In genomic region chr5:179658179-179658856, GRCh38 we compare ENCODE assay signal across 8 cellular contexts.
DNase-seq lines count a peak whose midpoint lies in the region; ATAC-seq and TF ChIP-seq lines count a peak whose summit lies in the region.
"Not testable (repeated sequence)": the region's sequence is repeated elsewhere in the genome, so short reads cannot be mapped to it uniquely, and the experiment has no call there.

No MANE protein-coding gene starts in this region.

- not testable (repeated sequence) for H3K27me3 ChIP-seq in OCI-LY3 (ENCODE audit: low read depth, low read length); mucosa of rectum (ENCODE audit: control insufficient read depth in 2 of 2, insufficient read depth in 2 of 2, low read length in 2 of 2)

- ATAC-seq in GM21447 (IDR thresholded peaks at IDR 0.05; ENCODE audit: unreplicated experiment) (peak; percentile 23), HG03378 (IDR thresholded peaks at IDR 0.05; ENCODE audit: unreplicated experiment) (peak; percentile 58)

- H3K4me2 ChIP-seq in OCI-LY3 (ENCODE audit: low read length) = peak overlapping the region; percentile 76

- H3K4me3 Mint-ChIP-seq in activated naive CD4-positive, alpha-beta T cell treated with anti-CD3 and anti-CD28 coated beads, Interleukin-2, amount 10 ng/mL, durations not matched to agents 7 days and 5 days = peak overlapping the region; percentile 71

- peak overlapping the region; percentile 76 for H3K4me3 ChIP-seq in OCI-LY3 (ENCODE audit: low read length)
- peak overlapping the region; percentile 57 for H3K4me3 ChIP-seq in fibroblast of mammary gland (ENCODE audit: control insufficient read depth, low read depth, low read length)
- peak overlapping the region; percentile 44 to 83 for H3K4me3 ChIP-seq in mucosa of rectum (ENCODE audit: low read length in 2 of 2)

- not testable (repeated sequence) for H3K36me3 Mint-ChIP-seq in activated naive CD4-positive, alpha-beta T cell treated with anti-CD3 and anti-CD28 coated beads, Interleukin-2, amount 10 ng/mL, durations not matched to agents 7 days and 5 days

- peak overlapping the region; percentile 74; the same call in 1 of the 2 replicates for H2AFZ ChIP-seq in OCI-LY3 (ENCODE audit: low read depth, low read length)

- DNase-seq in DMS79 (lab: John Stamatoyannopoulos, UW) (peak; percentile 29), fibroblast of mammary gland (ENCODE audit: low read depth) (peak; percentile 34), superior temporal gyrus (ENCODE audit: extremely low spot score) (peak; percentile 36)
- DNase-seq in activated naive CD4-positive, alpha-beta T cell treated with anti-CD3 and anti-CD28 coated beads, Interleukin-2, amount 10 ng/mL, durations not matched to agents 7 days and 5 days = peak; percentile 21

- not testable (repeated sequence) for TF ChIP-seq CTCF in OCI-LY3 (IDR thresholded peaks at IDR 0.05; ENCODE audit: low read depth, low read length); fibroblast of mammary gland (conservative IDR thresholded peaks at IDR 0.05; ENCODE audit: control insufficient read depth, insufficient read depth, low read depth, low read length)

- CTCF ChIA-PET in activated naive CD4-positive, alpha-beta T cell treated with anti-CD3 and anti-CD28 coated beads, Interleukin-2, amount 10 ng/mL, durations not matched to agents 7 days and 5 days (lab: Charles Lee) = interaction anchor here (0.6 kb wide), 1 partner anchor 1021 kb away, joined by 4 read pairs; no protein-coding TSS in a partner anchor

- not testable (repeated sequence) for H4K20me1 ChIP-seq in OCI-LY3 (ENCODE audit: insufficient read depth, low read length)

- H3K79me2 ChIP-seq in OCI-LY3 (ENCODE audit: low read length) = not testable (repeated sequence)

- H3K9me3 ChIP-seq in OCI-LY3 (ENCODE audit: insufficient read depth, low read length); mucosa of rectum (ENCODE audit: control insufficient read depth in 2 of 2, low read length in 2 of 2): not testable (repeated sequence)

- not testable (repeated sequence) for H3K36me3 ChIP-seq in OCI-LY3 (replicated peaks; ENCODE audit: low read depth, low read length); mucosa of rectum (ENCODE audit: control insufficient read depth in 2 of 2, insufficient read depth in 2 of 2, low read length in 2 of 2)

- H3K9me3 Mint-ChIP-seq in activated naive CD4-positive, alpha-beta T cell treated with anti-CD3 and anti-CD28 coated beads, Interleukin-2, amount 10 ng/mL, durations not matched to agents 7 days and 5 days = not testable (repeated sequence)

- H3K9ac ChIP-seq in OCI-LY3 (ENCODE audit: low read length) (peak overlapping the region; percentile 22; the same call in 1 of the 2 replicates), mucosa of rectum (ENCODE audit: low read depth in 1 of 2, low read length in 2 of 2) (peak overlapping the region; percentile 43 to 47)

- H3K4me1 ChIP-seq in OCI-LY3 (ENCODE audit: low read length); mucosa of rectum (ENCODE audit: control insufficient read depth in 2 of 2, insufficient read depth in 2 of 2, low read length in 2 of 2): not testable (repeated sequence)

- H3K27me3 Mint-ChIP-seq in activated naive CD4-positive, alpha-beta T cell treated with anti-CD3 and anti-CD28 coated beads, Interleukin-2, amount 10 ng/mL, durations not matched to agents 7 days and 5 days = peaks cover 15% of the 10 kb centered on the region

- H3K27ac ChIP-seq in OCI-LY3 (ENCODE audit: low read length); mucosa of rectum (ENCODE audit: low read depth in 2 of 2, low read length in 2 of 2): not testable (repeated sequence)

- H3K27ac Mint-ChIP-seq in activated naive CD4-positive, alpha-beta T cell treated with anti-CD3 and anti-CD28 coated beads, Interleukin-2, amount 10 ng/mL, durations not matched to agents 7 days and 5 days = not testable (repeated sequence)

- not testable (repeated sequence) for H3K4me1 Mint-ChIP-seq in activated naive CD4-positive, alpha-beta T cell treated with anti-CD3 and anti-CD28 coated beads, Interleukin-2, amount 10 ng/mL, durations not matched to agents 7 days and 5 days
